12 cellular contexts compared by ENCODE assay signal in the genomic region with DNA sequence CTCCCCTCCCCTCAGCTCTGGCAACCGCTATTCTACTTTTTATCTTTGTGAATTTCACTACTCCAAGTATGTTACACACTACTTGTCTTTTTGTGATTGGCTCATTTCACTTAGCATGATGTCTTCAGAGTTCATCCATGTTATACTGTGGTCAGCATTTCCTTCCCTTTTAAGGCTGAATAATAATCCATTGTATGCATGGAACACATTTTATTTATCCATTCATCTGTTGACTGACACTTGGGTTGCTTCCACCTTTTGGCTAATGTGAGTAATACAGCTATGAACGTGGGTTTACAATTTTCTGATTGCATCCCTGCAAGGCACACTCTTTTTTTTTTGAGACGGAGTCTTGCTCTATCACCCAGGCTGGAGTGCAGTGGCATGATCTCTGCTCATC. TPM values are rescaled to one million over a fixed set of nuclear protein-coding genes. Genes with fewer than 3 reads are reported as not detected.
DNase-seq lines count a peak whose midpoint lies in the region; ATAC-seq, FAIRE-seq and TF ChIP-seq lines count a peak whose summit lies in the region.
"Had no signal": no experiment of that assay in that cellular context is flagged by ENCODE, and none has a peak within 500 bp of the region (broad histone marks: within the 10 kb centered on the region; RNA-seq: fewer than 3 reads in every experiment).

No MANE protein-coding gene starts in this region.

- ATAC-seq in GM12878: no peak
- peak in 3 of 4 donors; percentile 15 to 22 (median 17) for ATAC-seq in psoas muscle
- ATAC-seq: gastroesophageal sphincter had no signal

- TF ChIP-seq RAD21 in GM12878 (IDR thresholded peaks at IDR 0.05; ENCODE audit: insufficient read depth, low read depth, low read length): 0 out of 2 replicates have a peak, but pooled peaks have one; percentile 30

- H3K4me3 ChIP-seq in Loucy (ENCODE audit: low read length, poor library complexity, severe bottlenecking) (no peak overlapping the region), GM12878 (no peak overlapping the region), psoas muscle (no peak overlapping the region)
- H3K4me3 ChIP-seq: gastroesophageal sphincter had no signal

- H3K9ac ChIP-seq in Loucy (ENCODE audit: low read depth, low read length, poor library complexity, severe bottlenecking) (no peak overlapping the region), GM12878 (ENCODE audit: control insufficient read depth, insufficient read depth, low read length) (no peak overlapping the region)
- H3K9ac ChIP-seq: KMS-11 had no signal

- no TSS peak for BruUV-seq in GM12878 (replicated peaks; lab: Mats Ljungman, UMichigan)

- 81% methylated on average over 3 of the region's 3 CpGs for WGBS in GM12878 (ENCODE audit: insufficient coverage, insufficient replicate concordance, low lambda C conversion rate, missing lambda C conversion rate)
- 47 to 48% (median 48%) methylated on average over 3 of the region's 3 CpGs for WGBS in psoas muscle, 3 donors

- TF ChIP-seq CTCF in Loucy (conservative IDR thresholded peaks at IDR 0.05; ENCODE audit: low read length) (peak; percentile 21; the same call in 1 of the 2 replicates), GM12878 (IDR thresholded peaks at IDR 0.05 in 2 of 3, conservative IDR thresholded peaks at IDR 0.05 in 1 of 3; ENCODE audit: control insufficient read depth in 2 of 3, extremely low read depth in 1 of 3, insufficient read depth in 1 of 3, low read depth in 3 of 3, low read length in 3 of 3) (peak in 1 of 3 experiments; percentile 15; a peak in 1 of 6 replicates), psoas muscle (IDR thresholded peaks at IDR 0.05) (no peak), RWPE1 (conservative IDR thresholded peaks at IDR 0.05; ENCODE audit: low read depth) (no peak)

- POLR2A ChIA-PET in GM12878 (lab: Charles Lee): interaction anchor here (0.6 kb wide), 1 partner anchor 119 kb away, joined by 3 read pairs; no protein-coding TSS in a partner anchor
- POLR2A ChIA-PET in RWPE1 (lab: Yijun Ruan, JAX; ENCODE audit: low non-redundant PET): interaction anchor here (0.6 kb wide), 1 partner anchor 190 kb away, joined by 3 read pairs; no protein-coding TSS in a partner anchor

- H3K79me2 ChIP-seq in Loucy (ENCODE audit: insufficient read depth, low read length): no peaks in the 10 kb centered on the region
- no peaks in the 10 kb centered on the region; the same call in 1 of the 2 replicates for H3K79me2 ChIP-seq in GM12878 (ENCODE audit: control insufficient read depth, insufficient read depth, low read length)

- RAD21 ChIA-PET in GM12878 (lab: Charles Lee; ENCODE audit: unreplicated experiment): interaction anchor here (1.0 to 2.4 kb wide), 6 partner anchors 39 to 73 kb away, joined by 3 to 6 read pairs (median 5); no protein-coding TSS in a partner anchor

- H3F3A ChIP-seq in Loucy (ENCODE audit: low read depth): no peaks in the 10 kb centered on the region

- H3K4me2 ChIP-seq in Loucy (ENCODE audit: low read depth, low read length, poor library complexity, severe bottlenecking): no peak overlapping the region
- no peak overlapping the region for H3K4me2 ChIP-seq in GM12878 (ENCODE audit: control insufficient read depth, insufficient read depth)

- H3K9me3 ChIP-seq in Loucy (ENCODE audit: insufficient read depth, low read depth, low read length) (no peaks in the 10 kb centered on the region), GM12878 (replicated peaks; ENCODE audit: control insufficient read depth, insufficient read depth, low read length) (no peaks in the 10 kb centered on the region; the same call in 2 of the 3 replicates), psoas muscle (no peaks in the 10 kb centered on the region)
- H3K9me3 ChIP-seq: gastroesophageal sphincter had no signal

- no peak overlapping the region for H3K27ac ChIP-seq in GM12878 (ENCODE audit: control insufficient read depth, insufficient read depth)
- H3K27ac ChIP-seq in psoas muscle: peak overlapping the region; percentile 32
- H3K27ac ChIP-seq in RWPE1: no peak overlapping the region
- H3K27ac ChIP-seq: gastroesophageal sphincter, KMS-11 had no signal

- no peak for TF ChIP-seq POLR2A in GM12878 (IDR thresholded peaks at IDR 0.05; ENCODE audit: low read depth, low read length)

- H3K27me3 ChIP-seq in Loucy (ENCODE audit: insufficient read depth, low read length, poor library complexity, severe bottlenecking) (no peaks in the 10 kb centered on the region), GM12878 (replicated peaks in 1 of 2; ENCODE audit: control insufficient read depth in 2 of 2, insufficient read depth in 2 of 2, low read length in 1 of 2) (no peaks in the 10 kb centered on the region), psoas muscle (ENCODE audit: insufficient read depth in 3 of 3, low read length in 2 of 3) (no peaks in the 10 kb centered on the region)
- H3K27me3 ChIP-seq: gastroesophageal sphincter had no signal

- DNase-seq in NOMO-1 treated with DMSO at 0.1 percent for 48 hours (lab: John Stamatoyannopoulos, UW; ENCODE audit: unreplicated experiment): peak; percentile 38
- DNase-seq in NOMO-1 treated with dmso at 0.1 percent for 144 hours (lab: John Stamatoyannopoulos, UW; ENCODE audit: unreplicated experiment): no peak
- no peak for DNase-seq in GM12878 (ENCODE audit: low read depth, low spot score)
- no peak for DNase-seq in psoas muscle
- DNase-seq in 8988T: no peak
- no peak for DNase-seq in RWPE1 (ENCODE audit: low spot score)
- DNase-seq in germinal center (ENCODE audit: low spot score): no peak
- DNase-seq: ACHN, aorta had no signal

- H3K9me2 ChIP-seq in Loucy (replicated peaks; ENCODE audit: low read depth, low read length): no peaks in the 10 kb centered on the region

- H3K36me3 ChIP-seq in Loucy (ENCODE audit: insufficient read depth, low read length): no peaks in the 10 kb centered on the region
- no peaks in the 10 kb centered on the region for H3K36me3 ChIP-seq in GM12878 (ENCODE audit: control insufficient read depth in 2 of 2, insufficient read depth in 2 of 2, low read length in 1 of 2)
- no peaks in the 10 kb centered on the region for H3K36me3 ChIP-seq in psoas muscle (ENCODE audit: insufficient read depth in 1 of 2, low read depth in 1 of 2)
- H3K36me3 ChIP-seq: gastroesophageal sphincter had no signal

- intact Hi-C loops in GM12878 (cut with micrococcal nuclease; ENCODE audit: unreplicated experiment) (loop anchor here (5.0 kb wide), 1 partner anchor 192 kb away; no protein-coding TSS in a partner anchor), psoas muscle (cut with DNase I) (no loop called here)

- H4K20me1 ChIP-seq in Loucy (ENCODE audit: insufficient read depth, low read length, poor library complexity, severe bottlenecking) (no peaks in the 10 kb centered on the region), GM12878 (ENCODE audit: control insufficient read depth, insufficient read depth) (no peaks in the 10 kb centered on the region)

- no peak for TF ChIP-seq EP300 in GM12878 (IDR thresholded peaks at IDR 0.05; ENCODE audit: borderline replicate concordance in 1 of 2, control insufficient read depth in 1 of 2, low read depth in 2 of 2, low read length in 2 of 2)

- no peak overlapping the region for H2AFZ ChIP-seq in Loucy (ENCODE audit: low read length)
- no peak overlapping the region for H2AFZ ChIP-seq in GM12878 (ENCODE audit: control insufficient read depth, low read depth, low read length)

- in situ Hi-C loops in GM12878 (cut with MboI): no loop called here

- FAIRE-seq in GM12878 (lab: Jason Lieb, UNC): peak; percentile 38

- H3K4me1 ChIP-seq in Loucy (ENCODE audit: insufficient read depth, low read length, poor library complexity, severe bottlenecking): peaks cover 11% of the 10 kb centered on the region
- H3K4me1 ChIP-seq in GM12878 (ENCODE audit: control insufficient read depth, insufficient read depth, low read length): peaks cover 41% of the 10 kb centered on the region
- H3K4me1 ChIP-seq in psoas muscle: peaks cover 44% of the 10 kb centered on the region

- CTCF ChIA-PET in GM12878 (lab: Yijun Ruan, JAX) (interaction anchor here (0.6 to 3.3 kb wide), 18 partner anchors 8 to 139 kb away, joined by 3 to 12 read pairs (median 4); partner anchors contain the start of gene FUT8), RWPE1 (lab: Yijun Ruan, JAX) (interaction anchor here (0.6 to 0.7 kb wide), 2 partner anchors 128 to 158 kb away, joined by 4 to 6 read pairs; no protein-coding TSS in a partner anchor)

- SMC1A ChIA-PET in GM12878 (lab: Charles Lee; ENCODE audit: uncharacterized antibody, unreplicated experiment): interaction anchor here (1.0 to 4.4 kb wide), 9 partner anchors 12 to 190 kb away, joined by 3 to 19 read pairs (median 5); no protein-coding TSS in a partner anchor

TF ChIP-seq in GM12878, 131 proteins besides CTCF, POLR2A, EP300 and RAD21 (continues in another document):
- TF ChIP-seq ETV6 (conservative IDR thresholded peaks at IDR 0.05 in 1 of 2, IDR thresholded peaks at IDR 0.05 in 1 of 2; ENCODE audit: borderline replicate concordance in 1 of 2, low read depth in 1 of 2) (no peak; a peak in 1 of 4 replicates), EED (IDR thresholded peaks at IDR 0.05; ENCODE audit: low read depth) (0 out of 2 replicates have a peak, but pooled peaks have one; percentile 27)

RNA-seq across cellular contexts. Expression of gene FUT8, which starts 53.0 kb away (rescaled TPM):
- total RNA-seq in GM12878 (2013; cell fraction: nucleolus; rRNA removed): 130 and 133 TPM in 2 replicates
- total RNA-seq in GM12878 (2014; rRNA removed) (82.3 and 85.5 TPM in 2 replicates), GM12878 (2014; rRNA removed; fragmentation: Illumina TruSeq; extraction: Trizol) (86.3 and 88.7 TPM in 2 replicates), GM12878 (2021) (106 and 107 TPM in 2 replicates), psoas muscle (1 to 10 TPM; 4.1 to 8.6 (median 6.7) TPM)
- 20.9 TPM for polyA plus RNA-seq in GM12878 (2011; ENCODE audit: low read depth)
- polyA plus RNA-seq in GM12878 (2011; rRNA removed) (21.3 and 24.2 TPM in 2 replicates), GM12878 (2014; fragmentation: Illumina TruSeq; extraction: Trizol) (74.1 and 88.8 TPM in 2 replicates), GM12878 (2014; fragmentation: Nextera tagmentation; extraction: Ambion mirVana) (10 to 100 TPM; 25.0 to 45.6 TPM), GM12878 (2014; rRNA removed) (47.5 and 50.1 TPM in 2 replicates), GM12878 (2016; fragmentation: Nextera tagmentation; extraction: Ambion mirVana) (10 to 100 TPM; 64.2 to 68.3 TPM), psoas muscle (1 to 10 TPM; 3.2 to 7.4 (median 3.4) TPM)
- polyA plus RNA-seq in GM12878 (2011; cell fraction: cytosol; rRNA removed): 12.5 and 19.7 TPM in 2 replicates
- 10.7 and 11.2 TPM in 2 replicates for polyA plus RNA-seq in GM12878 (2011; cell fraction: nucleus; rRNA removed)
- 20.4 and 34.4 TPM in 2 replicates for polyA plus RNA-seq in GM12878 (2012)
- polyA minus RNA-seq in GM12878 (2011; rRNA and poly(A)+ RNA removed): 29.7 and 42.8 TPM in 2 replicates
- 9.6 and 9.9 TPM in 2 replicates for polyA minus RNA-seq in GM12878 (2011; cell fraction: cytosol; rRNA and poly(A)+ RNA removed)
- 31.3 and 55.2 TPM in 2 replicates for polyA minus RNA-seq in GM12878 (2011; cell fraction: nucleus; rRNA and poly(A)+ RNA removed)

Comparison
In these comparisons a context has a peak if more than half of its experiments do, and no peak if none do; other contexts are left out.
1. RNA of gene FUT8, which starts 53.0 kb away (total RNA-seq): 82.3 to 133 TPM in GM12878; 4.1 to 8.6 TPM in psoas muscle; every median in the first group is over 4 times any median in the second.